8 cellular contexts compared by ENCODE assay signal in genomic region chr10:136465-136762, GRCh38. TPM values are rescaled to one million over a fixed set of nuclear protein-coding genes. Genes with fewer than 3 reads are reported as not detected.
A peak's percentile ranks its signal among the peaks of the same experiment; 100 is the strongest.
DNase-seq lines count a peak whose midpoint lies in the region; ATAC-seq, FAIRE-seq and TF ChIP-seq lines count a peak whose summit lies in the region.

No MANE protein-coding gene starts in this region.

- 10 to 11% (median 10%) methylated on average over 8 to 10 of the region's 10 CpGs for WGBS in adrenal gland, 4 donors
- 19% methylated on average over 10 of the region's 10 CpGs for WGBS in thymus

- ATAC-seq in GM18867 (IDR thresholded peaks at IDR 0.05; ENCODE audit: unreplicated experiment) (peak; percentile 19), HG03159 (IDR thresholded peaks at IDR 0.05; ENCODE audit: unreplicated experiment) (peak; percentile 0), left lobe of liver (peak; percentile 23)

- H3K27ac ChIP-seq in adrenal gland (peak overlapping the region; percentile 81 to 99 (median 97)), thymus (ENCODE audit: low read depth) (peak overlapping the region; percentile 61)

- no peak for TF ChIP-seq CTCF in adrenal gland (IDR thresholded peaks at IDR 0.05)

- H3K4me1 ChIP-seq in adrenal gland (replicated peaks in 1 of 2) (peaks cover 14 to 40% of the 10 kb centered on the region in 2 donors), thymus (ENCODE audit: control insufficient read depth, insufficient read depth, low read length) (peaks cover 11% of the 10 kb centered on the region)

- no peaks in the 10 kb centered on the region for H3K9me3 ChIP-seq in adrenal gland (replicated peaks in 1 of 3)
- no peaks in the 10 kb centered on the region for H3K9me3 ChIP-seq in thymus (ENCODE audit: control insufficient read depth)

- intact Hi-C loops in adrenal gland (cut with DNase I): no loop called here

- H3K27me3 ChIP-seq in adrenal gland (no peaks in the 10 kb centered on the region), thymus (ENCODE audit: control insufficient read depth, insufficient read depth) (peaks cover 6% of the 10 kb centered on the region)

- DNase-seq in adrenal gland: no peak
- DNase-seq in left lobe of liver (ENCODE audit: low spot score): no peak
- no peak for DNase-seq in GM03348 (ENCODE audit: low spot score)
- DNase-seq in kidney glomerular epithelial cell (lab: John Stamatoyannopoulos, UW): no peak
- no peak for DNase-seq in HTR-8/SVneo (ENCODE audit: insufficient read length, low spot score)

- H3K36me3 ChIP-seq in adrenal gland (replicated peaks in 1 of 2): no peaks in the 10 kb centered on the region
- no peaks in the 10 kb centered on the region for H3K36me3 ChIP-seq in thymus (ENCODE audit: control insufficient read depth, insufficient read depth)

- FAIRE-seq in HTR-8/SVneo (lab: Jason Lieb, UNC): no peak

- TF ChIP-seq POLR2A in adrenal gland (IDR thresholded peaks at IDR 0.05): no peak

- H3K4me3 ChIP-seq in adrenal gland: peak overlapping the region in 3 of 4 donors; percentile 4 to 82 (median 47)
- peak overlapping the region; percentile 93 for H3K4me3 ChIP-seq in thymus (ENCODE audit: low read length)

RNA-seq across cellular contexts. Expression of gene ZMYND11, which starts 1.2 kb away (rescaled TPM):
- total RNA-seq in adrenal gland (100 to 1,000 TPM in 1 of 8 donors, 10 to 100 TPM in 7; 39.5 to 153 (median 64.2) TPM), left lobe of liver (24.3 TPM)
- polyA plus RNA-seq in adrenal gland (10 to 100 TPM; 23.6 to 82.4 (median 26.3) TPM), thymus (45.0 TPM)
